11 cellular contexts compared by ENCODE assay signal in the genomic region with DNA sequence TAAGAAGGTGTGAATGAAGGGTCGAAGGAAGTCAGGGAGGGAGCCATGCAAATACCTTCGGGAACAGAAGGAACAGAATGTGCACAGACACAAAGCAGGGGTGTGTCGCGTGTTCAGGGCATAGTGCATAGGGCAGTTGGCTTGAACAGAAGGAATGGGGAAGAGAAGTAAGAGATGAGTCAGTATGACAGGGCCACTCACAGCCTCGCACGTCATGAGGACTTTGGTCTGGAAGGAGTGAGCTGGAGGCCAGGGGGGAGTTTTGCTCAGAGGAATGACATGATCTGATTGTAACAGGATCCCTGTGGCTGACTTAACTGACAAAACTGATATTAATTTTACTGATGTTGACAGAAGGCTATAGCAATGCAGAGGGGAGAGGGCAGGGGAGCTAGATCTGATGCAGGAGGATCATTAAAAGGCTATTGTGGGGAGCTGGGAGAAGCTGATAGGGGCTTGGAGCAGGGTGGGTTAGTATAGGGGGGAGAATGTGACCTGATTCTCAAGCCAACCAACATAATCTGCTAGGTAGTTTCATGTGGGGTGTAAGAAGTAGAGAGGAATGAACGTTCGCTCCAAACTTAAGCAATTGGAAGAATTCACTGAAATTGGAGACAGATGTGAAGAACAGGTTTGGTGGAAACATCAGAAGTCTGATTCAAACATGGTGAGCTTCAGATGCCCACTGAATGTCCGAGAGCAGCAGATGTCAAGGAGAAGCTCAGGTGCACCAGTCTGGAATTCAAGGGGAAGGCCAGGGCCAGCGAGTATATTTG.
DNase-seq lines count a peak whose midpoint lies in the region; ATAC-seq, FAIRE-seq and TF ChIP-seq lines count a peak whose summit lies in the region.
"Had no signal": no experiment of that assay in that cellular context is flagged by ENCODE, and none has a peak within 500 bp of the region (broad histone marks: within the 10 kb centered on the region; RNA-seq: fewer than 3 reads in every experiment).

No MANE protein-coding gene starts in this region.

- H2AFZ ChIP-seq in ACC112 (ENCODE audit: low read length, unreplicated experiment) (no peak overlapping the region), GM12878 (ENCODE audit: control insufficient read depth, low read depth, low read length) (no peak overlapping the region)

- TF ChIP-seq POLR2A in GM12878 (IDR thresholded peaks at IDR 0.05; ENCODE audit: low read depth, low read length) (no peak), right lobe of liver (IDR thresholded peaks at IDR 0.05) (peak; percentile 26)

- H3K9ac ChIP-seq in GM12878 (ENCODE audit: control insufficient read depth, insufficient read depth, low read length), result no peak overlapping the region

- SMC1A ChIA-PET in GM12878 (lab: Charles Lee; ENCODE audit: uncharacterized antibody, unreplicated experiment), result interaction anchor here (0.9 to 2.2 kb wide), 2 partner anchors 672 to 714 kb away, joined by 3 to 8 read pairs; no protein-coding TSS in a partner anchor

- TF ChIP-seq CTCF in GM12878 (IDR thresholded peaks at IDR 0.05 in 2 of 3, conservative IDR thresholded peaks at IDR 0.05 in 1 of 3; ENCODE audit: control insufficient read depth in 2 of 3, extremely low read depth in 1 of 3, insufficient read depth in 1 of 3, low read depth in 3 of 3, low read length in 3 of 3) (no peak), right lobe of liver (IDR thresholded peaks at IDR 0.05) (no peak)

- H3K27me3 ChIP-seq in ACC112 (ENCODE audit: insufficient read depth, low read length), result no peaks in the 10 kb centered on the region
- H3K27me3 ChIP-seq in GM12878 (replicated peaks in 1 of 2; ENCODE audit: control insufficient read depth in 2 of 2, insufficient read depth in 2 of 2, low read length in 1 of 2), result no peaks in the 10 kb centered on the region
- no peaks in the 10 kb centered on the region for H3K27me3 ChIP-seq in right lobe of liver

- intact Hi-C loops in GM12878 (cut with micrococcal nuclease; ENCODE audit: unreplicated experiment), result no loop called here
- intact Hi-C loops in right lobe of liver (cut with DNase I), result loop anchor here (5.0 to 10.0 kb wide), 2 partner anchors 510 to 513 kb away; no protein-coding TSS in a partner anchor

- no peaks in the 10 kb centered on the region for H4K20me1 ChIP-seq in GM12878 (ENCODE audit: control insufficient read depth, insufficient read depth)

- DNase-seq in HTR-8/SVneo (ENCODE audit: insufficient read length, low spot score), result peak; percentile 75
- no peak for DNase-seq in GM12878 (ENCODE audit: low read depth, low spot score)
- DNase-seq in right lobe of liver, result peak in 2 of 3 donors; percentile 74 to 82
- no peak for DNase-seq in Ammon's horn (ENCODE audit: low spot score)
- DNase-seq in activated effector memory CD4-positive, alpha-beta T cell treated with Interleukin-2 at 50 U/mL for 16 hours, result no peak
- no peak for DNase-seq in NCI-H2107 treated with DMSO at 0.1 percent for 48 hours (lab: John Stamatoyannopoulos, UW; ENCODE audit: unreplicated experiment)
- DNase-seq: activated T-cell treated with anti-CD3 and anti-CD28 coated beads, Interleukin-2, amount 50 U/mL, for 4 hours; CD8-positive, alpha-beta memory T cell; NCI-H1105 treated with DMSO at 0.1 percent for 48 hours had no signal

- POLR2A ChIA-PET in GM12878 (lab: Charles Lee), result no interaction called here

- BruUV-seq in GM12878 (replicated peaks; lab: Mats Ljungman, UMichigan), result no TSS peak

- RAD21 ChIA-PET in GM12878 (lab: Charles Lee; ENCODE audit: unreplicated experiment), result interaction anchor here (1.1 to 1.2 kb wide), 2 partner anchors 456 to 512 kb away, joined by 3 to 5 read pairs; a partner anchor contains a TSS

- no peak overlapping the region for H3K4me3 ChIP-seq in ACC112 (ENCODE audit: low read depth, low read length)
- H3K4me3 ChIP-seq in GM12878, result no peak overlapping the region
- H3K4me3 ChIP-seq in right lobe of liver, result no peak overlapping the region

- peak; percentile 83 for FAIRE-seq in HTR-8/SVneo (lab: Jason Lieb, UNC)
- FAIRE-seq in GM12878 (lab: Jason Lieb, UNC), result no peak

- H3K36me3 ChIP-seq in ACC112 (ENCODE audit: insufficient read depth, low read length) (no peaks in the 10 kb centered on the region), GM12878 (ENCODE audit: control insufficient read depth in 2 of 2, insufficient read depth in 2 of 2, low read length in 1 of 2) (no peaks in the 10 kb centered on the region), right lobe of liver (no peaks in the 10 kb centered on the region)

- CTCF ChIA-PET in GM12878 (lab: Yijun Ruan, JAX), result interaction anchor here (0.7 to 1.8 kb wide), 5 partner anchors 454 to 672 kb away, joined by 3 to 7 read pairs (median 3); a partner anchor contains a TSS

- H3K79me2 ChIP-seq in ACC112 (ENCODE audit: control insufficient read depth, insufficient read depth, low read length, unreplicated experiment) (no peaks in the 10 kb centered on the region), GM12878 (ENCODE audit: control insufficient read depth, insufficient read depth, low read length) (no peaks in the 10 kb centered on the region)

- in situ Hi-C loops in GM12878 (cut with MboI), result no loop called here

- H3K27ac ChIP-seq in ACC112 (ENCODE audit: low read depth, low read length) (peak overlapping the region; percentile 64), GM12878 (ENCODE audit: control insufficient read depth, insufficient read depth) (no peak overlapping the region), right lobe of liver (peak overlapping the region in 2 of 3 donors; percentile 34 to 63)

- H3K4me1 ChIP-seq in ACC112 (ENCODE audit: control insufficient read depth, insufficient read depth, low read length, unreplicated experiment), result peaks cover 13% of the 10 kb centered on the region
- H3K4me1 ChIP-seq in GM12878 (ENCODE audit: control insufficient read depth, insufficient read depth, low read length), result no peaks in the 10 kb centered on the region
- no peaks in the 10 kb centered on the region for H3K4me1 ChIP-seq in right lobe of liver

- no peak for TF ChIP-seq EP300 in GM12878 (IDR thresholded peaks at IDR 0.05; ENCODE audit: borderline replicate concordance in 1 of 2, control insufficient read depth in 1 of 2, low read depth in 2 of 2, low read length in 2 of 2)

- ATAC-seq in GM12878, result no peak
- peak; percentile 71 to 95 (median 84) for ATAC-seq in right lobe of liver
- no peak for ATAC-seq in HG03442 (IDR thresholded peaks at IDR 0.05; ENCODE audit: unreplicated experiment)
- ATAC-seq: activated T-cell treated with anti-CD3 and anti-CD28 coated beads, Interleukin-2, amount 50 U/mL, for 4 hours had no signal

- no peak overlapping the region for H3K4me2 ChIP-seq in GM12878 (ENCODE audit: control insufficient read depth, insufficient read depth)

- no peaks in the 10 kb centered on the region; the same call in 2 of the 3 replicates for H3K9me3 ChIP-seq in GM12878 (replicated peaks; ENCODE audit: control insufficient read depth, insufficient read depth, low read length)
- peaks cover 0 to 6% (median 0%) of the 10 kb centered on the region in 4 donors for H3K9me3 ChIP-seq in right lobe of liver

- TF ChIP-seq RAD21 in GM12878 (IDR thresholded peaks at IDR 0.05; ENCODE audit: insufficient read depth, low read depth, low read length), result no peak

- 34% methylated on average over 10 of the region's 10 CpGs for WGBS in GM12878 (ENCODE audit: insufficient coverage, insufficient replicate concordance, low lambda C conversion rate, missing lambda C conversion rate)
- 49% methylated on average over 10 of the region's 10 CpGs for WGBS in right lobe of liver (ENCODE audit: insufficient coverage, low coverage, low lambda C conversion rate, missing lambda C conversion rate)

TF ChIP-seq in GM12878, 131 proteins besides CTCF, POLR2A, EP300 and RAD21:
- TF ChIP-seq, protein P1, sequence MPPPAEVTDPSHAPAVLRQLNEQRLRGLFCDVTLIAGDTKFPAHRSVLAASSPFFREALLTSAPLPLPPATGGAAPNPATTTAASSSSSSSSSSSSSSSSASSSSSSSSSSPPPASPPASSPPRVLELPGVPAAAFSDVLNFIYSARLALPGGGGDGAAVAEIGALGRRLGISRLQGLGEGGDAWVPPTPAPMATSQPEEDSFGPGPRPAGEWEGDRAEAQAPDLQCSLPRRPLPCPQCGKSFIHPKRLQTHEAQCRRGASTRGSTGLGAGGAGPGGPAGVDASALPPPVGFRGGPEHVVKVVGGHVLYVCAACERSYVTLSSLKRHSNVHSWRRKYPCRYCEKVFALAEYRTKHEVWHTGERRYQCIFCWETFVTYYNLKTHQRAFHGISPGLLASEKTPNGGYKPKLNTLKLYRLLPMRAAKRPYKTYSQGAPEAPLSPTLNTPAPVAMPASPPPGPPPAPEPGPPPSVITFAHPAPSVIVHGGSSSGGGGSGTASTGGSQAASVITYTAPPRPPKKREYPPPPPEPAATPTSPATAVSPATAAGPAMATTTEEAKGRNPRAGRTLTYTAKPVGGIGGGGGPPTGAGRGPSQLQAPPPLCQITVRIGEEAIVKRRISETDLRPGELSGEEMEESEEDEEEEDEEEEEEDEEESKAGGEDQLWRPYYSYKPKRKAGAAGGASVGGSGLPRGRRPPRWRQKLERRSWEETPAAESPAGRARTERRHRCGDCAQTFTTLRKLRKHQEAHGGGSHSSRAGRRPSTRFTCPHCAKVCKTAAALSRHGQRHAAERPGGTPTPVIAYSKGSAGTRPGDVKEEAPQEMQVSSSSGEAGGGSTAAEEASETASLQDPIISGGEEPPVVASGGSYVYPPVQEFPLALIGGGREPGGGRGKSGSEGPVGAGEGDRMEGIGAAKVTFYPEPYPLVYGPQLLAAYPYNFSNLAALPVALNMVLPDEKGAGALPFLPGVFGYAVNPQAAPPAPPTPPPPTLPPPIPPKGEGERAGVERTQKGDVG (CRISPR knock-in tag; IDR thresholded peaks at IDR 0.05), result no peak
- TF ChIP-seq SUPT20H (IDR thresholded peaks at IDR 0.05; ENCODE audit: borderline replicate concordance, control insufficient read depth, low read depth, low read length), result no peak
- TF ChIP-seq, protein P2, sequence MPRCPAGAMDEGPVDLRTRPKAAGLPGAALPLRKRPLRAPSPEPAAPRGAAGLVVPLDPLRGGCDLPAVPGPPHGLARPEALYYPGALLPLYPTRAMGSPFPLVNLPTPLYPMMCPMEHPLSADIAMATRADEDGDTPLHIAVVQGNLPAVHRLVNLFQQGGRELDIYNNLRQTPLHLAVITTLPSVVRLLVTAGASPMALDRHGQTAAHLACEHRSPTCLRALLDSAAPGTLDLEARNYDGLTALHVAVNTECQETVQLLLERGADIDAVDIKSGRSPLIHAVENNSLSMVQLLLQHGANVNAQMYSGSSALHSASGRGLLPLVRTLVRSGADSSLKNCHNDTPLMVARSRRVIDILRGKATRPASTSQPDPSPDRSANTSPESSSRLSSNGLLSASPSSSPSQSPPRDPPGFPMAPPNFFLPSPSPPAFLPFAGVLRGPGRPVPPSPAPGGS (IDR thresholded peaks at IDR 0.05; ENCODE audit: borderline replicate concordance, insufficient read depth, low read depth, low read length, poor library complexity, severe bottlenecking), result peak; percentile 80

Comparison
In these comparisons a context has a peak if more than half of its experiments do, and no peak if none do; other contexts are left out.
1. DNase-seq: peak in HTR-8/SVneo (single experiment) and right lobe of liver (2 of 3); none in GM12878 (single experiment), Ammon's horn (single experiment), activated effector memory CD4-positive, alpha-beta T cell treated with Interleukin-2 at 50 U/mL for 16 hours (single experiment) and NCI-H2107 treated with DMSO at 0.1 percent for 48 hours (single experiment).
2. ATAC-seq: peak in right lobe of liver (4 of 4); none in GM12878 (single experiment) and HG03442 (single experiment).